14 cellular contexts compared by ENCODE assay signal in the genomic region with DNA sequence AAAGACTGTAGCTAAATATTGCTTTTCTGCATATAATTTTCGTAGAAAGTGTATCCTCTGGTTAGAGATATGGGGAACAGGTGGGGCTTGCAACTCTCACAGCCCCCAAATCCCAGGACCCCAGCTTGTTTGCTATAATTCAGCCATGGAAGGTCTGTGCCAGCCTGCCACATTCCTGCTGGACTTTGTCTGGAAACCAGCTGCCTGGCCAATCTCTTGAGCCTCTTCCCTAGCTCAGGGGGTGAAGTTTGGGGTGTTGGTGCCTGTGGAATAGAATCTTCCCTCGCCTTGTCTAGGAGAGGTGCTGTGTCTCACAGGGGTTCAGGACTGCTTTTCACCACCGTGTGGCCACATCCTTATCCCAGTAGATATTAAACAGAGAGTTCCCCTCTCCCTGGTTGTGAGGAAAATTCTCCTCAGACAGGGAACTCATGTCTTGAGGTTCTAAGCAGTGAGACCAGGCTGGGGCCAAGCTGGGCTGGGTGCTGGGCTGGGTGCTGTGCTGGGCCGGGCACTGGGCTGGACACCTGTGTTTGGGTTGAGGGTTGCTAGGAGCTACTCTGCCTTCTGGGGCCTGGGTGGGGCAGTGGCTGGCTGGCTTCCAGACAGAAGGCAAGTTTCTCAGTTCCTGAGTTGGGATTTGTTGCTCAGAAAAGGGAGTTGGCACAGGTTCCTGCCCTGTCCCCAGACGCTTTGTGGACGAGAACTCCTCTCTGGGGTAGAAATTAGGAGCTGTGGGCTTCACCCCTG. TPM values are rescaled to one million over a fixed set of nuclear protein-coding genes. Genes with fewer than 3 reads are reported as not detected.
DNase-seq lines count a peak whose midpoint lies in the region; ATAC-seq and TF ChIP-seq lines count a peak whose summit lies in the region.
"Had no signal": no experiment of that assay in that cellular context is flagged by ENCODE, and none has a peak within 500 bp of the region (broad histone marks: within the 10 kb centered on the region; RNA-seq: fewer than 3 reads in every experiment).

No MANE protein-coding gene starts in this region.

- H3K9ac ChIP-seq in BLaER1: no peak overlapping the region

- no peaks in the 10 kb centered on the region for H3K79me2 ChIP-seq in osteoblast (ENCODE audit: insufficient read depth, low read length)

- H3K4me1 ChIP-seq in BLaER1 (peaks cover 20% of the 10 kb centered on the region), foreskin keratinocyte (no peaks in the 10 kb centered on the region), osteoblast (ENCODE audit: insufficient read depth, low read length) (peaks cover 6% of the 10 kb centered on the region)

- no peak for TF ChIP-seq RAD21 in Ishikawa (IDR thresholded peaks at IDR 0.05; ENCODE audit: low read depth)

- H3K9me3 ChIP-seq in BLaER1 (no peaks in the 10 kb centered on the region), osteoblast (ENCODE audit: low read depth, low read length) (no peaks in the 10 kb centered on the region)
- H3K9me3 ChIP-seq: thoracic aorta had no signal

- TF ChIP-seq EP300 in Ishikawa (IDR thresholded peaks at IDR 0.05; ENCODE audit: borderline replicate concordance): no peak

- no peak overlapping the region for H2AFZ ChIP-seq in osteoblast (ENCODE audit: low read length)

- TF ChIP-seq POLR2A in GM18505 (IDR thresholded peaks at IDR 0.05; ENCODE audit: borderline replicate concordance, extremely low read depth, insufficient read depth, insufficient read length): no peak

- H3K36me3 ChIP-seq in BLaER1: no peaks in the 10 kb centered on the region
- H3K36me3 ChIP-seq in osteoblast (ENCODE audit: insufficient read depth, low read length): no peaks in the 10 kb centered on the region
- H3K36me3 ChIP-seq: thoracic aorta had no signal

- ATAC-seq in foreskin keratinocyte: peak; percentile 60
- no peak for ATAC-seq in GM18505 (IDR thresholded peaks at IDR 0.05; ENCODE audit: unreplicated experiment)
- no peak for ATAC-seq in GM19395 (IDR thresholded peaks at IDR 0.05; ENCODE audit: unreplicated experiment)

- DNase-seq in foreskin keratinocyte: peak; percentile 23 to 57
- DNase-seq in osteoblast (ENCODE audit: insufficient read length, low spot score, missing footprints): peak; percentile 59
- no peak for DNase-seq in NCI-H1092 treated with DMSO at 0.1 percent for 48 hours (lab: John Stamatoyannopoulos, UW)
- no peak for DNase-seq in HCEC 1CT
- DNase-seq: activated CD4-positive, alpha-beta T cell treated with anti-CD3 and anti-CD28 coated beads, Interleukin-2, amount 50 U/mL, for 48 hours; activated T-cell treated with anti-CD3 and anti-CD28 coated beads, Interleukin-2, amount 50 U/mL, for 48 hours; immature natural killer cell; retina; stimulated activated CD4-positive, alpha-beta T cell treated with anti-CD3 and anti-CD28 coated beads, Interleukin-1b, Interleukin-23, amount 100 ng/mL, for 48 hours had no signal

- no peak overlapping the region for H3K27ac ChIP-seq in BLaER1
- no peak overlapping the region for H3K27ac ChIP-seq in foreskin keratinocyte
- no peak overlapping the region for H3K27ac ChIP-seq in osteoblast (ENCODE audit: low read depth, low read length)
- H3K27ac ChIP-seq: thoracic aorta had no signal

- TF ChIP-seq CTCF in foreskin keratinocyte (conservative IDR thresholded peaks at IDR 0.05): no peak
- TF ChIP-seq CTCF in osteoblast (IDR thresholded peaks at IDR 0.05; ENCODE audit: extremely low read depth, low read depth, low read length): no peak

- H3K4me3 ChIP-seq in BLaER1 (no peak overlapping the region), osteoblast (ENCODE audit: insufficient read depth, low read length) (no peak overlapping the region)
- H3K4me3 ChIP-seq: thoracic aorta had no signal

- H3K4me2 ChIP-seq in BLaER1: peak overlapping the region; percentile 57
- H3K4me2 ChIP-seq in osteoblast (ENCODE audit: insufficient read depth, low read length): no peak overlapping the region

- no peaks in the 10 kb centered on the region for H3K27me3 ChIP-seq in BLaER1
- H3K27me3 ChIP-seq in foreskin keratinocyte: peaks cover 3% of the 10 kb centered on the region
- H3K27me3 ChIP-seq in osteoblast (ENCODE audit: insufficient read depth, low read length): no peaks in the 10 kb centered on the region

- no peaks in the 10 kb centered on the region for H4K20me1 ChIP-seq in BLaER1
- H4K20me1 ChIP-seq in osteoblast (ENCODE audit: insufficient read depth, low read length): no peaks in the 10 kb centered on the region

TF ChIP-seq in Ishikawa, 13 proteins besides CTCF, POLR2A, EP300 and RAD21:
- TF ChIP-seq TCF12 (IDR thresholded peaks at IDR 0.05; ENCODE audit: low read depth): peak; percentile 23; the same call in 1 of the 2 replicates
- TF ChIP-seq TAF1 (IDR thresholded peaks at IDR 0.05; ENCODE audit: low read depth): no peak
- TF ChIP-seq MAX (IDR thresholded peaks at IDR 0.05): 0 out of 2 replicates have a peak, but pooled peaks have one; percentile 11
- TF ChIP-seq NFIC (IDR thresholded peaks at IDR 0.05): peak; percentile 80

RNA-seq across cellular contexts. Expression of gene TOGARAM2, which starts 12.3 kb away (rescaled TPM):
- total RNA-seq in foreskin keratinocyte (0.24 and 0.28 TPM in 2 replicates), osteoblast (under 0.01 and 0.72 TPM in 2 replicates)
- polyA plus RNA-seq in foreskin keratinocyte: 0.06 and 0.10 TPM in 2 replicates

Comparison
In these comparisons a context has a peak if more than half of its experiments do, and no peak if none do; other contexts are left out.
1. DNase-seq: peak in foreskin keratinocyte (2 of 2) and osteoblast (single experiment); none in NCI-H1092 treated with DMSO at 0.1 percent for 48 hours (single experiment) and HCEC 1CT (single experiment).